ENCODE assay signal across 14 cellular contexts in genomic region chr10:86231796-86232560, GRCh38.
DNase-seq lines count a peak whose midpoint lies in the region; ATAC-seq, FAIRE-seq and TF ChIP-seq lines count a peak whose summit lies in the region.
"Had no signal": no experiment of that assay in that cellular context is flagged by ENCODE, and none has a peak within 500 bp of the region (broad histone marks: within the 10 kb centered on the region; RNA-seq: fewer than 3 reads in every experiment).

No MANE protein-coding gene starts in this region.

- in situ Hi-C loops in HepG2 (cut with HindIII; ENCODE audit: extremely low pct_ligation_motif_present, low pct_unique_long_range_greater_than_20kb) (no loop called here), K562 (cut with MboI) (no loop called here)

- H3K27ac ChIP-seq in HepG2 (ENCODE audit: extremely low read length, insufficient read depth, low read length) (no peak overlapping the region), right lobe of liver (no peak overlapping the region), K562 (ENCODE audit: extremely low read depth, low read depth, low read length) (no peak overlapping the region), neuronal stem cell (replicated peaks; ENCODE audit: low read length) (no peak overlapping the region)
- H3K27ac ChIP-seq: BLaER1 treated with 17β-estradiol and CSF1 and Interleukin-3, amounts not matched to agents 10 nM and 100 nM had no signal

- FAIRE-seq in HepG2 (lab: Jason Lieb, UNC) = no peak
- FAIRE-seq in K562 (lab: Jason Lieb, UNC) = no peak
- FAIRE-seq: GM12878 had no signal

- H3K79me2 ChIP-seq in HepG2 (ENCODE audit: insufficient read depth, low read length) (no peaks in the 10 kb centered on the region), K562 (ENCODE audit: control insufficient read depth, insufficient read depth, low read length) (no peaks in the 10 kb centered on the region)

- no peak overlapping the region for H4K91ac ChIP-seq in neuronal stem cell (ENCODE audit: low read depth, low read length, poor library complexity)

- H3K9me1 ChIP-seq in K562 (ENCODE audit: control insufficient read depth, insufficient read depth, low read length) = no peaks in the 10 kb centered on the region

- H3K36me3 ChIP-seq in HepG2 (replicated peaks in 1 of 2; ENCODE audit: control insufficient read depth in 1 of 2, insufficient read depth in 2 of 2, low read length in 2 of 2) = no peaks in the 10 kb centered on the region
- no peaks in the 10 kb centered on the region for H3K36me3 ChIP-seq in right lobe of liver
- H3K36me3 ChIP-seq in K562 (ENCODE audit: control insufficient read depth, insufficient read depth, low read length) = no peaks in the 10 kb centered on the region
- H3K36me3 ChIP-seq in neuronal stem cell (replicated peaks in 1 of 2; ENCODE audit: control insufficient read depth in 2 of 2, insufficient read depth in 2 of 2, low read length in 2 of 2) = no peaks in the 10 kb centered on the region
- H3K36me3 ChIP-seq in BE2C = no peaks in the 10 kb centered on the region
- H3K36me3 ChIP-seq: BLaER1 treated with 17β-estradiol and CSF1 and Interleukin-3, amounts not matched to agents 10 nM and 100 nM; HAP-1 had no signal

- no peak overlapping the region for H3K4ac ChIP-seq in neuronal stem cell (ENCODE audit: low read length)

- no peak overlapping the region for H2AFZ ChIP-seq in HepG2 (ENCODE audit: low read length)
- H2AFZ ChIP-seq in K562 (ENCODE audit: low read depth, low read length) = no peak overlapping the region
- H2AFZ ChIP-seq in neuronal stem cell (ENCODE audit: low read length) = no peak overlapping the region

- H2AK5ac ChIP-seq in neuronal stem cell (ENCODE audit: low read depth, low read length) = peak overlapping the region; percentile 7

- no peak overlapping the region for H3K23ac ChIP-seq in neuronal stem cell (ENCODE audit: low read depth, low read length, poor library complexity)

- H3K27me3 ChIP-seq in HepG2 (ENCODE audit: control insufficient read depth in 1 of 2, insufficient read depth in 2 of 2, low read length in 2 of 2) (peaks cover 6 to 19% of the 10 kb centered on the region in 2 experiments), right lobe of liver (no peaks in the 10 kb centered on the region), K562 (ENCODE audit: control insufficient read depth in 2 of 2, insufficient read depth in 2 of 2, low read length in 2 of 2) (no peaks in the 10 kb centered on the region), neuronal stem cell (ENCODE audit: control insufficient read depth in 3 of 3, insufficient read depth in 3 of 3, low read depth in 1 of 3, low read length in 3 of 3) (no peaks in the 10 kb centered on the region), BE2C (no peaks in the 10 kb centered on the region)
- H3K27me3 ChIP-seq: BLaER1 treated with 17β-estradiol and CSF1 and Interleukin-3, amounts not matched to agents 10 nM and 100 nM had no signal

- H3K36me3 Mint-ChIP-seq in HFFc6 (ENCODE audit: low read depth) = no peaks in the 10 kb centered on the region
- H3K36me3 Mint-ChIP-seq: CD8-positive, alpha-beta T cell had no signal

- H3K4me2 ChIP-seq in HepG2 (ENCODE audit: low read depth, low read length) = no peak overlapping the region
- no peak overlapping the region for H3K4me2 ChIP-seq in K562 (ENCODE audit: insufficient read depth, low read length)
- H3K4me2 ChIP-seq in neuronal stem cell (ENCODE audit: insufficient read depth, low read length, poor library complexity, severe bottlenecking) = no peak overlapping the region
- H3K4me2 ChIP-seq: BLaER1 treated with 17β-estradiol and CSF1 and Interleukin-3, amounts not matched to agents 10 nM and 100 nM had no signal

- TF ChIP-seq EP300 in HepG2 (IDR thresholded peaks at IDR 0.05; ENCODE audit: low read depth in 2 of 2, low read length in 2 of 2) (no peak), HepG2 (CRISPR knock-in tag; IDR thresholded peaks at IDR 0.05; ENCODE audit: borderline replicate concordance) (no peak), K562 (IDR thresholded peaks at IDR 0.05; ENCODE audit: low read length) (no peak)

- H3K9ac ChIP-seq in HepG2 (ENCODE audit: insufficient read depth, low read depth, low read length) = no peak overlapping the region
- H3K9ac ChIP-seq in K562 (ENCODE audit: insufficient read depth in 1 of 2, low read depth in 2 of 2, low read length in 2 of 2) = no peak overlapping the region
- H3K9ac ChIP-seq in neuronal stem cell (ENCODE audit: low read depth, low read length, poor library complexity) = no peak overlapping the region
- H3K9ac ChIP-seq: BLaER1 treated with 17β-estradiol and CSF1 and Interleukin-3, amounts not matched to agents 10 nM and 100 nM had no signal

- no peak overlapping the region for H3K18ac ChIP-seq in neuronal stem cell (ENCODE audit: low read length)

- BruUV-seq in HepG2 (replicated peaks; lab: Mats Ljungman, UMichigan) (no TSS peak), K562 (replicated peaks; lab: Mats Ljungman, UMichigan) (no TSS peak)

- POLR2A ChIA-PET in HepG2 (lab: Yijun Ruan, JAX) (no interaction called here), K562 (lab: Yijun Ruan, JAX) (no interaction called here)

- H4K20me1 ChIP-seq in HepG2 (ENCODE audit: insufficient read depth, low read length) (no peaks in the 10 kb centered on the region), K562 (replicated peaks; ENCODE audit: control insufficient read depth, insufficient read depth, low read length) (no peaks in the 10 kb centered on the region)
- H4K20me1 ChIP-seq: BLaER1 treated with 17β-estradiol and CSF1 and Interleukin-3, amounts not matched to agents 10 nM and 100 nM had no signal

- H3K27ac Mint-ChIP-seq in HFFc6 = no peak overlapping the region
- H3K27ac Mint-ChIP-seq: CD8-positive, alpha-beta T cell had no signal

- H3K79me1 ChIP-seq in neuronal stem cell (ENCODE audit: low read depth, low read length) = no peaks in the 10 kb centered on the region

- TF ChIP-seq POLR2A in HepG2 (IDR thresholded peaks at IDR 0.05; ENCODE audit: insufficient read depth in 1 of 2, low read depth in 2 of 2, low read length in 2 of 2) = no peak
- no peak for TF ChIP-seq POLR2A in right lobe of liver (IDR thresholded peaks at IDR 0.05)
- TF ChIP-seq POLR2A in K562 (conservative IDR thresholded peaks at IDR 0.05) = no peak

- no peak overlapping the region for H2BK120ac ChIP-seq in neuronal stem cell (ENCODE audit: low read depth, low read length)

- TF ChIP-seq RAD21 in HepG2 (CRISPR knock-in tag; IDR thresholded peaks at IDR 0.05) = no peak
- no peak for TF ChIP-seq RAD21 in K562 (CRISPR knock-in tag; conservative IDR thresholded peaks at IDR 0.05 in 1 of 2, IDR thresholded peaks at IDR 0.05 in 1 of 2)

- H3K4me1 ChIP-seq in HepG2 (ENCODE audit: insufficient read depth, low read length) = no peaks in the 10 kb centered on the region
- H3K4me1 ChIP-seq in right lobe of liver = no peaks in the 10 kb centered on the region
- H3K4me1 ChIP-seq in K562 (replicated peaks in 1 of 2; ENCODE audit: control insufficient read depth in 2 of 2, insufficient read depth in 2 of 2, low read length in 2 of 2) = no peaks in the 10 kb centered on the region
- peaks cover 0 to 29% of the 10 kb centered on the region in 2 donors for H3K4me1 ChIP-seq in neuronal stem cell (ENCODE audit: control insufficient read depth in 2 of 2, insufficient read depth in 1 of 2, low read depth in 1 of 2, low read length in 2 of 2)
- peaks cover 9% of the 10 kb centered on the region for H3K4me1 ChIP-seq in BE2C

- no peak for TF ChIP-seq CTCF in HepG2 (CRISPR knock-in tag; IDR thresholded peaks at IDR 0.05)
- no peak for TF ChIP-seq CTCF in right lobe of liver (IDR thresholded peaks at IDR 0.05)
- TF ChIP-seq CTCF in K562 (IDR thresholded peaks at IDR 0.05 in 2 of 3, conservative IDR thresholded peaks at IDR 0.05 in 1 of 3; ENCODE audit: insufficient read depth in 2 of 3, low read depth in 1 of 3, low read length in 3 of 3) = no peak
- TF ChIP-seq CTCF in HFFc6 (IDR thresholded peaks at IDR 0.05) = no peak
- no peak for TF ChIP-seq CTCF in BE2C (IDR thresholded peaks at IDR 0.05; ENCODE audit: low read depth, low read length)

- H3K27me3 Mint-ChIP-seq in HFFc6 (ENCODE audit: insufficient read depth) = no peaks in the 10 kb centered on the region; the same call in 1 of the 2 replicates

- peaks cover 6% of the 10 kb centered on the region; the same call in 1 of the 2 replicates for H3K9me3 Mint-ChIP-seq in HFFc6

- no peak overlapping the region for H2BK15ac ChIP-seq in neuronal stem cell (ENCODE audit: low read length)

- ATAC-seq in HepG2 (no peak), right lobe of liver (no peak), K562 (no peak)
- ATAC-seq: CD8-positive, alpha-beta T cell; GM12878 had no signal

- no peak overlapping the region for H2BK12ac ChIP-seq in neuronal stem cell (ENCODE audit: low read length)

- DNase-seq in HepG2 (ENCODE audit: low spot score) (no peak), right lobe of liver (no peak), K562 (ENCODE audit: extremely low read depth in 1 of 4, low spot score in 3 of 4) (no peak), neuronal stem cell (ENCODE audit: low spot score) (no peak), HFFc6 (no peak), NCI-H1417 treated with DMSO at 0.1 percent for 48 hours (lab: John Stamatoyannopoulos, UW) (no peak), BE2C (no peak)
- DNase-seq: 8988T; Calu3; CD8-positive, alpha-beta T cell; DMS79 treated with DMSO at 0.1 percent for 48 hours had no signal

- H2BK5ac ChIP-seq in neuronal stem cell (ENCODE audit: low read length) = no peak overlapping the region

- no peak overlapping the region for H4K8ac ChIP-seq in neuronal stem cell (ENCODE audit: low read depth, low read length)

- H3K14ac ChIP-seq in neuronal stem cell (ENCODE audit: low read length) = no peak overlapping the region

- no peaks in the 10 kb centered on the region for H3K4me1 Mint-ChIP-seq in HFFc6 (ENCODE audit: low read depth)

- H3K9me3 ChIP-seq in HepG2 (ENCODE audit: low read length) (no peaks in the 10 kb centered on the region), right lobe of liver (no peaks in the 10 kb centered on the region), K562 (replicated peaks; ENCODE audit: control insufficient read depth, insufficient read depth, low read depth, low read length) (no peaks in the 10 kb centered on the region), neuronal stem cell (replicated peaks in 1 of 2; ENCODE audit: control insufficient read depth in 2 of 2, insufficient read depth in 1 of 2, low read depth in 1 of 2, low read length in 2 of 2) (peaks cover 0 to 9% of the 10 kb centered on the region in 2 donors), BE2C (no peaks in the 10 kb centered on the region)
- H3K9me3 ChIP-seq: HAP-1 had no signal

- H3K4me3 ChIP-seq in HepG2 (replicated peaks in 1 of 3; ENCODE audit: insufficient read depth in 1 of 3, low read depth in 2 of 3, low read length in 3 of 3) (no peak overlapping the region), right lobe of liver (no peak overlapping the region), K562 (no peak overlapping the region), neuronal stem cell (ENCODE audit: low read length in 2 of 2) (no peak overlapping the region), BE2C (ENCODE audit: low read depth, low read length) (no peak overlapping the region)
- H3K4me3 ChIP-seq: BLaER1 treated with 17β-estradiol and CSF1 and Interleukin-3, amounts not matched to agents 10 nM and 100 nM; GM12878; HAP-1 had no signal

- intact Hi-C loops in HepG2 (cut with micrococcal nuclease; ENCODE audit: unreplicated experiment) = no loop called here
- intact Hi-C loops in right lobe of liver (cut with DNase I) = no loop called here
- intact Hi-C loops in K562 (cut with micrococcal nuclease) = no loop called here

- no peak overlapping the region for H3K4me3 Mint-ChIP-seq in HFFc6
- H3K4me3 Mint-ChIP-seq: CD8-positive, alpha-beta T cell had no signal

- WGBS in HepG2 (ENCODE audit: low lambda C conversion rate) = 0% methylated on average over 7 of the region's 11 CpGs
- 50% methylated on average over 6 of the region's 11 CpGs for WGBS in right lobe of liver (ENCODE audit: insufficient coverage, low coverage, low lambda C conversion rate, missing lambda C conversion rate)
- WGBS in K562 (ENCODE audit: insufficient coverage, low coverage, missing lambda C conversion rate) = 0% methylated on average over 9 of the region's 11 CpGs
- no CpG with 5 or more reads among the region's 11 CpGs for WGBS in neuronal stem cell (ENCODE audit: extremely low coverage in 2 of 2, insufficient read length in 2 of 2, insufficient replicate concordance in 1 of 2), 2 donors

- CTCF ChIA-PET in HepG2 (lab: Yijun Ruan, JAX; ENCODE audit: low intra/inter-chr PET ratio, low total read pairs) = no interaction called here
- CTCF ChIA-PET in K562 (lab: Yijun Ruan, JAX; ENCODE audit: low intra/inter-chr PET ratio) = no interaction called here
